22 cellular contexts compared by ENCODE assay signal in genomic region chr4:80425701-80426100, GRCh38.
"Had no signal": no experiment of that assay in that cellular context is flagged by ENCODE, and none has a peak within 500 bp of the region (broad histone marks: within the 10 kb centered on the region; RNA-seq: fewer than 3 reads in every experiment).

No MANE protein-coding gene starts in this region.

- H3K4me2 ChIP-seq: KMS-11 had no signal

- DNase-seq: activated CD4-positive, alpha-beta T cell treated with anti-CD3 and anti-CD28 coated beads for 48 hours; activated CD4-positive, alpha-beta T cell treated with anti-CD3 and anti-CD28 coated beads, Interleukin-2, amount 50 U/mL, for 4 hours; activated CD4-positive, CD25-positive, alpha-beta regulatory T cell treated with anti-CD3 and anti-CD28 coated beads, Interleukin-2, amount 50 U/mL, for 72 hours; activated CD8-positive, alpha-beta memory T cell treated with anti-CD3 and anti-CD28 coated beads, Interleukin-2, amount 50 U/mL, for 48 hours; activated CD8-positive, alpha-beta T cell treated with anti-CD3 and anti-CD28 coated beads, Interleukin-2, amount 10 ng/mL, durations not matched to agents 7 days and 5 days; activated naive CD4-positive, alpha-beta T cell treated with anti-CD3 and anti-CD28 coated beads, Interleukin-2, amount 50 U/mL, for 16 hours; activated naive CD8-positive, alpha-beta T cell treated with anti-CD3 and anti-CD28 coated beads, Interleukin-2, amount 10 ng/mL, durations not matched to agents 7 days and 5 days; activated T-cell treated with anti-CD3 and anti-CD28 coated beads, Interleukin-2, amount 50 U/mL, for 1 hour; adrenal gland; anterior cingulate cortex; MG63; NCI-H1105; NCI-H1436; NCI-H1694 treated with DMSO at 0.1 percent for 48 hours; NCI-H345; NCI-H510A; SIG-M5; T-helper 17 cell; T-helper 9 cell had no signal

- H3K27me3 Mint-ChIP-seq: activated naive CD8-positive, alpha-beta T cell treated with anti-CD3 and anti-CD28 coated beads, Interleukin-2, amount 10 ng/mL, durations not matched to agents 7 days and 5 days; T-helper 17 cell had no signal

- H3K9me3 Mint-ChIP-seq: IgD-negative memory B cell, WTC11 had no signal

- H3K36me3 Mint-ChIP-seq: IgD-negative memory B cell, WTC11 had no signal

- H3K27me3 ChIP-seq: adrenal gland, MG63 had no signal

- H3K4me1 ChIP-seq: adrenal gland had no signal

- H3K36me3 ChIP-seq: adrenal gland, MG63 had no signal

- H3K27ac Mint-ChIP-seq: activated CD8-positive, alpha-beta T cell treated with anti-CD3 and anti-CD28 coated beads, Interleukin-2, amount 10 ng/mL, durations not matched to agents 7 days and 5 days; activated naive CD8-positive, alpha-beta T cell treated with anti-CD3 and anti-CD28 coated beads, Interleukin-2, amount 10 ng/mL, durations not matched to agents 7 days and 5 days; IgD-negative memory B cell; T-helper 17 cell; WTC11 had no signal

- ATAC-seq: activated CD8-positive, alpha-beta T cell treated with anti-CD3 and anti-CD28 coated beads, Interleukin-2, amount 10 ng/mL, durations not matched to agents 7 days and 5 days; T-helper 17 cell; WTC11 had no signal

- H3K9me3 ChIP-seq: adrenal gland, MG63 had no signal

- H3K4me3 ChIP-seq: adrenal gland, MG63 had no signal

- H3K4me3 Mint-ChIP-seq: activated CD8-positive, alpha-beta T cell treated with anti-CD3 and anti-CD28 coated beads, Interleukin-2, amount 10 ng/mL, durations not matched to agents 7 days and 5 days; activated naive CD8-positive, alpha-beta T cell treated with anti-CD3 and anti-CD28 coated beads, Interleukin-2, amount 10 ng/mL, durations not matched to agents 7 days and 5 days; IgD-negative memory B cell; T-helper 17 cell; WTC11 had no signal

- H3K27ac ChIP-seq: adrenal gland, KMS-11 had no signal
